ENCODE assay signal across 1 cellular context in the genomic region with DNA sequence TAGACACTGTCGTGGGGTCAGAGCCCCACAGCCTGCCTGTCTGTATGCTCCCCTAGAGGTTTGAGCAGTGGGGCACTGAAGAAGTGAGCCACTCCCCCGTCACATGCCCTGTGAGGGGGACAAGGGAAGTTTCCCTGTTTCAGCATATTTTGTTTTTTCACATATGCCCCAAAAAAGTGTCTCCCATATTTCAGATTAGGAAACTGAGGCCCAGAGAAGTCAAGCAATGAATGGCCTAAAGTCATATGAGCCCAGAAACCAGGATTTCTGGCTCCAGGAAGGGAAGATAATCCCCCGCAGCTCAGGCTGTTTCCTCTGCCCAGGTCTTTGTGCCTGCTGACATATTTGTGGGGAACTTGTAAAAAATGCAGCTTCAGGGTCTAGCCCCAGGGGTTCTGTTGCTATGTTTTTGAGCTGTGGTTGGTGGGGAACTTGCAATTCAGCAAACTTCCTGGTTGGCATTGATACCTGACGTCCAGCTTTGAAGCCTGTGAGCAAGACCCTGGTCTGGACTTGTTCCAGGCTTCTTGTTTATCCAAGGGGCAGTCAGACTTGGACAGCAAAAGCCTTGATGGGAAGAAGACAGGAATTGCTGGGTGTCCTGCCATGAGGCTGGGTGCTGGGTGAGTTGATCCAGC.
TF ChIP-seq lines count a peak whose summit lies in the region.

No MANE protein-coding gene starts in this region.

TF ChIP-seq in K562, 482 proteins besides CTCF, POLR2A, EP300 and RAD21:
- TF ChIP-seq SMAD3 (CRISPR knock-in tag; conservative IDR thresholded peaks at IDR 0.05) = no peak
- TF ChIP-seq, protein P1, sequence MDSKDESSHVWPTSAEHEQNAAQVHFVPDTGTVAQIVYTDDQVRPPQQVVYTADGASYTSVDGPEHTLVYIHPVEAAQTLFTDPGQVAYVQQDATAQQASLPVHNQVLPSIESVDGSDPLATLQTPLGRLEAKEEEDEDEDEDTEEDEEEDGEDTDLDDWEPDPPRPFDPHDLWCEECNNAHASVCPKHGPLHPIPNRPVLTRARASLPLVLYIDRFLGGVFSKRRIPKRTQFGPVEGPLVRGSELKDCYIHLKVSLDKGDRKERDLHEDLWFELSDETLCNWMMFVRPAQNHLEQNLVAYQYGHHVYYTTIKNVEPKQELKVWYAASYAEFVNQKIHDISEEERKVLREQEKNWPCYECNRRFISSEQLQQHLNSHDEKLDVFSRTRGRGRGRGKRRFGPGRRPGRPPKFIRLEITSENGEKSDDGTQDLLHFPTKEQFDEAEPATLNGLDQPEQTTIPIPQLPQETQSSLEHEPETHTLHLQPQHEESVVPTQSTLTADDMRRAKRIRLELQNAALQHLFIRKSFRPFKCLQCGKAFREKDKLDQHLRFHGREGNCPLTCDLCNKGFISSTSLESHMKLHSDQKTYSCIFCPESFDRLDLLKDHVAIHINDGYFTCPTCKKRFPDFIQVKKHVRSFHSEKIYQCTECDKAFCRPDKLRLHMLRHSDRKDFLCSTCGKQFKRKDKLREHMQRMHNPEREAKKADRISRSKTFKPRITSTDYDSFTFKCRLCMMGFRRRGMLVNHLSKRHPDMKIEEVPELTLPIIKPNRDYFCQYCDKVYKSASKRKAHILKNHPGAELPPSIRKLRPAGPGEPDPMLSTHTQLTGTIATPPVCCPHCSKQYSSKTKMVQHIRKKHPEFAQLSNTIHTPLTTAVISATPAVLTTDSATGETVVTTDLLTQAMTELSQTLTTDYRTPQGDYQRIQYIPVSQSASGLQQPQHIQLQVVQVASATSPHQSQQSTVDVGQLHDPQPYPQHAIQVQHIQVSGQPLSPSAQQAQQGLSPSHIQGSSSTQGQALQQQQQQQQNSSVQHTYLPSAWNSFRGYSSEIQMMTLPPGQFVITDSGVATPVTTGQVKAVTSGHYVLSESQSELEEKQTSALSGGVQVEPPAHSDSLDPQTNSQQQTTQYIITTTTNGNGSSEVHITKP (IDR thresholded peaks at IDR 0.05; ENCODE audit: partially characterized antibody) = peak; percentile 62
